ENCODE assay signal across 26 cellular contexts in genomic region chrX:7100022-7100421, GRCh38.
"Had no signal": no experiment of that assay in that cellular context is flagged by ENCODE, and none has a peak within 500 bp of the region (broad histone marks: within the 10 kb centered on the region; RNA-seq: fewer than 3 reads in every experiment).

No MANE protein-coding gene starts in this region.

- H3K9me3 ChIP-seq: esophagus squamous epithelium, heart right ventricle, left lung, prostate gland, right atrium auricular region, sigmoid colon, stomach, thyroid gland had no signal

- H3K27me3 ChIP-seq: esophagus squamous epithelium, heart right ventricle, left lung, neural progenitor cell, right atrium auricular region, sigmoid colon, stomach, thyroid gland had no signal

- H3K27me3 Mint-ChIP-seq: naive thymus-derived CD4-positive, alpha-beta T cell; type B pancreatic cell had no signal

- H2AFZ ChIP-seq: neural progenitor cell had no signal

- H3K4me1 Mint-ChIP-seq: nephron had no signal

- H3K4me3 ChIP-seq: coronary artery, esophagus squamous epithelium, heart right ventricle, left lung, neural progenitor cell, prostate gland, right atrium auricular region, sigmoid colon, stomach, thyroid gland had no signal

- H3K4me2 ChIP-seq: neural progenitor cell had no signal

- H3K4me1 ChIP-seq: esophagus squamous epithelium, heart right ventricle, left lung, neural progenitor cell, prostate gland, right atrium auricular region, sigmoid colon, thyroid gland had no signal

- H3K4me3 Mint-ChIP-seq: naive thymus-derived CD4-positive, alpha-beta T cell; nephron; neural progenitor cell; stimulated activated effector memory CD8-positive, alpha-beta T cell treated with anti-CD3 and anti-CD28 coated beads, Interleukin-12 subunit alpha, Interleukin-12 subunit beta, amount 100 ng/mL, for 72 hours; type B pancreatic cell had no signal

- H3K27ac Mint-ChIP-seq: naive thymus-derived CD4-positive, alpha-beta T cell; nephron; neural progenitor cell; stimulated activated effector memory CD8-positive, alpha-beta T cell treated with anti-CD3 and anti-CD28 coated beads, Interleukin-12 subunit alpha, Interleukin-12 subunit beta, amount 100 ng/mL, for 72 hours; type B pancreatic cell had no signal

- H3K9me3 Mint-ChIP-seq: stimulated activated effector memory CD8-positive, alpha-beta T cell treated with anti-CD3 and anti-CD28 coated beads, Interleukin-12 subunit alpha, Interleukin-12 subunit beta, amount 100 ng/mL, for 72 hours had no signal

- H3K27ac ChIP-seq: coronary artery, esophagus squamous epithelium, heart right ventricle, left lung, neural progenitor cell, prostate gland, right atrium auricular region, sigmoid colon, thyroid gland had no signal

- DNase-seq: dermis blood vessel endothelial cell; effector memory CD4-positive, alpha-beta T cell; erythroblast; esophagus squamous epithelium; foreskin melanocyte; glutamatergic neuron; heart right ventricle; hippocampal formation; left cardiac atrium; left lung; mesenchymal stem cell; midbrain; naive thymus-derived CD4-positive, alpha-beta T cell; sigmoid colon; stimulated activated CD4-positive, alpha-beta T cell treated with anti-CD3 and anti-CD28 coated beads, Interleukin-2, amount 100 ng/mL, for 24 hours; stimulated activated CD4-positive, alpha-beta T cell treated with anti-CD3 and anti-CD28 coated beads, Interleukin-4, amount 100 ng/mL, for 24 hours; stimulated activated naive CD4-positive, alpha-beta T cell treated with Interleukin-2 at 50 U/mL for 16 hours; stomach; thyroid gland had no signal

- ATAC-seq: left cardiac atrium; left lung; naive thymus-derived CD4-positive, alpha-beta T cell; stimulated activated effector memory CD8-positive, alpha-beta T cell treated with anti-CD3 and anti-CD28 coated beads, Interleukin-12 subunit alpha, Interleukin-12 subunit beta, amount 100 ng/mL, for 72 hours had no signal

- H3K9ac ChIP-seq: neural progenitor cell had no signal

- H3K36me3 ChIP-seq: left lung, neural progenitor cell, prostate gland had no signal
